ENCODE assay signal across 16 cellular contexts in the genomic region with DNA sequence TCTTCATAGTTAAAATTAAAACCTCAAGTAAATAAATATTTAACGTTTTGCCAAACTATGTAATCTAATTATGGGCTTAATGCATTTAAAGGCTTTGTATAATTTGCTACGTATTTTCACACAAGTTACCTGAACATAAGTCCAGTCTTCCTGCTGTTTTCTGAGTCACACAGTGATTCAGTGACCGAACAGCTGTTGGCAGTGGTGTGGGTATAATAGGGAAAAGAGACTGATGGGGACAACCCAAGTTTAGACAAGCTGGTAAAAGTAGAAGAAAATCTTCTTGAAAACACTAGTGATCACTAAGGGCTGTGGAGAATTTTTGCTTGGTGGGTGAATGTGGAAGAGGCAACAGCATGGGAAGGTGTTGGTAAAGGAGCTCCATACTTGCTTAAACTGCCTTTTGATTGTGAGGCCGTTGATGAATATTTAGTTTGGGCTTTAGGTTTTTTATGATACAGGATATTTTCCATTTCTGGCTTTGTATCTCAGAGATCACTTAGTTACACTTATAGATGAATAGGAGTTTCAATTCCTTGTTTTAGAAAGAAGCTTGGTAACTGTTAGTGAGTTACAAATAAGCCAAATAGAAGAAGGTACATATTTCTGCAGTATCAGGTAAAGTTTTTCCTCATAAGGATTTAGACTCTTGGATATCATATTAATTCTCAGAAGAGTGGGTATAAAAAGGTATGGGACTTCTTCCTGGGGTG. TPM values are rescaled to one million over a fixed set of nuclear protein-coding genes. Genes with fewer than 3 reads are reported as not detected.
A peak's percentile ranks its signal among the peaks of the same experiment; 100 is the strongest.
DNase-seq lines count a peak whose midpoint lies in the region; ATAC-seq and TF ChIP-seq lines count a peak whose summit lies in the region.
"Had no signal": no experiment of that assay in that cellular context is flagged by ENCODE, and none has a peak within 500 bp of the region (broad histone marks: within the 10 kb centered on the region; RNA-seq: fewer than 3 reads in every experiment).

No MANE protein-coding gene starts in this region.

- peak overlapping the region; percentile 67 for H2AFZ ChIP-seq in HCT116 (ENCODE audit: low read depth, low read length, poor library complexity, severe bottlenecking)

- POLR2A ChIA-PET in HCT116 (lab: Charles Lee) = no interaction called here

- H3K27me3 ChIP-seq in HCT116 (ENCODE audit: insufficient read depth, low read length) (no peaks in the 10 kb centered on the region), MG63 (no peaks in the 10 kb centered on the region)

- no peaks in the 10 kb centered on the region for H3K4me1 ChIP-seq in HCT116 (ENCODE audit: control insufficient read depth in 1 of 2, insufficient read depth in 2 of 2, low read length in 2 of 2)
- H3K4me1 ChIP-seq: HAP-1 had no signal

- H3K4me3 Mint-ChIP-seq in activated T-helper 17 cell treated with anti-CD3 and anti-CD28 coated beads, Interleukin-2, amount 50 U/mL, for 72 hours = no peak overlapping the region
- H3K4me3 Mint-ChIP-seq: activated CD4-positive, alpha-beta T cell treated with anti-CD3 and anti-CD28 coated beads, Interleukin-2, amount 10 ng/mL, durations not matched to agents 24 days and 14 days had no signal

- CTCF ChIA-PET in HCT116 (lab: Charles Lee) = no interaction called here

- H4K20me1 ChIP-seq in HCT116 (ENCODE audit: insufficient read depth) = no peaks in the 10 kb centered on the region

- H3K36me3 ChIP-seq in HCT116 (ENCODE audit: control insufficient read depth in 1 of 2, insufficient read depth in 2 of 2, low read length in 2 of 2) (no peaks in the 10 kb centered on the region), MG63 (no peaks in the 10 kb centered on the region)
- H3K36me3 ChIP-seq: HAP-1 had no signal

- no peaks in the 10 kb centered on the region for H3K36me3 Mint-ChIP-seq in activated T-helper 17 cell treated with anti-CD3 and anti-CD28 coated beads, Interleukin-2, amount 50 U/mL, for 72 hours (ENCODE audit: low read depth)

- no peak for TF ChIP-seq POLR2A in HCT116 (IDR thresholded peaks at IDR 0.05; ENCODE audit: borderline replicate concordance, extremely low read depth, insufficient read depth, insufficient read length)

- no peak for TF ChIP-seq RAD21 in HCT116 (IDR thresholded peaks at IDR 0.05; ENCODE audit: low read depth)

- DNase-seq in HCT116 (ENCODE audit: low read depth, low spot score) (no peak), MG63 (peak; percentile 31), glomerular visceral epithelial cell (ENCODE audit: extremely low spot score) (peak; percentile 23), AG20443 (ENCODE audit: low spot score) (no peak), HuH-7 (ENCODE audit: low spot score) (no peak), superior temporal gyrus (ENCODE audit: extremely low spot score) (no peak)
- DNase-seq: activated CD4-positive, alpha-beta T cell treated with anti-CD3 and anti-CD28 coated beads, Interleukin-2, amount 10 ng/mL, durations not matched to agents 24 days and 14 days; activated naive CD4-positive, alpha-beta T cell treated with Interleukin-2 at 50 U/mL for 16 hours; NCI-H2081 treated with DMSO at 0.1 percent for 48 hours; stimulated activated CD4-positive, alpha-beta T cell treated with anti-CD3 and anti-CD28 coated beads, Interleukin-4, amount 100 ng/mL, for 1 hour had no signal

- H3K9me3 ChIP-seq in HCT116 (ENCODE audit: control insufficient read depth in 1 of 2, insufficient read depth in 1 of 2, low read depth in 1 of 2, low read length in 2 of 2) (no peaks in the 10 kb centered on the region), MG63 (no peaks in the 10 kb centered on the region)
- H3K9me3 ChIP-seq: HAP-1 had no signal

- no peaks in the 10 kb centered on the region for H3K27me3 Mint-ChIP-seq in activated T-helper 17 cell treated with anti-CD3 and anti-CD28 coated beads, Interleukin-2, amount 50 U/mL, for 72 hours
- H3K27me3 Mint-ChIP-seq: activated CD4-positive, alpha-beta T cell treated with anti-CD3 and anti-CD28 coated beads, Interleukin-2, amount 10 ng/mL, durations not matched to agents 24 days and 14 days had no signal

- H3K9me2 ChIP-seq in HCT116 (ENCODE audit: insufficient read depth) = no peaks in the 10 kb centered on the region

- RAD21 ChIA-PET in HCT116 (lab: Charles Lee; ENCODE audit: low non-redundant PET in 1 of 2, low total read pairs in 2 of 2, uncharacterized antibody in 2 of 2, unreplicated experiment in 2 of 2) = no interaction called here

- H3K27ac ChIP-seq in HCT116 (ENCODE audit: low read depth, low read length) = no peak overlapping the region
- H3K27ac ChIP-seq: SK-N-MC had no signal

- peak overlapping the region; percentile 18 for H3K4me2 ChIP-seq in HCT116 (ENCODE audit: low read length)

- H3K27ac Mint-ChIP-seq in activated T-helper 17 cell treated with anti-CD3 and anti-CD28 coated beads, Interleukin-2, amount 50 U/mL, for 72 hours = no peak overlapping the region
- H3K27ac Mint-ChIP-seq: activated CD4-positive, alpha-beta T cell treated with anti-CD3 and anti-CD28 coated beads, Interleukin-2, amount 10 ng/mL, durations not matched to agents 24 days and 14 days had no signal

- intact Hi-C loops in HCT116 (cut with micrococcal nuclease) = no loop called here

- no peaks in the 10 kb centered on the region for H3K79me2 ChIP-seq in HCT116 (ENCODE audit: insufficient read depth, low read length)

- no peak overlapping the region for H3K9ac ChIP-seq in HCT116 (ENCODE audit: low read length)

- no TSS peak for BruUV-seq in HCT116 (replicated peaks; lab: Mats Ljungman, UMichigan)

- H3K4me3 ChIP-seq in HCT116 (replicated peaks in 1 of 2; ENCODE audit: low read depth in 1 of 2, low read length in 2 of 2) (no peak overlapping the region), MG63 (no peak overlapping the region)
- H3K4me3 ChIP-seq: HAP-1, SK-N-MC had no signal

- H3K4me1 Mint-ChIP-seq in activated T-helper 17 cell treated with anti-CD3 and anti-CD28 coated beads, Interleukin-2, amount 50 U/mL, for 72 hours = no peaks in the 10 kb centered on the region
- H3K4me1 Mint-ChIP-seq: activated CD4-positive, alpha-beta T cell treated with anti-CD3 and anti-CD28 coated beads, Interleukin-2, amount 10 ng/mL, durations not matched to agents 24 days and 14 days had no signal

- TF ChIP-seq CTCF in HCT116 (IDR thresholded peaks at IDR 0.05 in 2 of 3, conservative IDR thresholded peaks at IDR 0.05 in 1 of 3; ENCODE audit: borderline replicate concordance in 1 of 3, insufficient read depth in 1 of 3, low read depth in 2 of 3, low read length in 2 of 3) = no peak

- ATAC-seq in GM18861 (IDR thresholded peaks at IDR 0.05; ENCODE audit: unreplicated experiment) (peak; percentile 78), HCT116 (no peak)
- ATAC-seq in activated T-helper 17 cell treated with anti-CD3 and anti-CD28 coated beads, Interleukin-2, amount 50 U/mL, for 72 hours (replicated peaks) = no peak
- ATAC-seq: left lobe of liver had no signal

- H3K9me3 Mint-ChIP-seq in activated T-helper 17 cell treated with anti-CD3 and anti-CD28 coated beads, Interleukin-2, amount 50 U/mL, for 72 hours = no peaks in the 10 kb centered on the region
- H3K9me3 Mint-ChIP-seq: activated CD4-positive, alpha-beta T cell treated with anti-CD3 and anti-CD28 coated beads, Interleukin-2, amount 10 ng/mL, durations not matched to agents 24 days and 14 days had no signal

TF ChIP-seq in HCT116, 20 proteins besides CTCF, POLR2A, EP300 and RAD21:
- peak; percentile 36; the same call in 1 of the 2 replicates for TF ChIP-seq FOSL1 (IDR thresholded peaks at IDR 0.05; ENCODE audit: low read depth)
- 0 out of 2 replicates have a peak, but pooled peaks have one; percentile 16 for TF ChIP-seq JUND (IDR thresholded peaks at IDR 0.05)
- no peak for TF ChIP-seq SRF (IDR thresholded peaks at IDR 0.05; ENCODE audit: low read depth)

RNA-seq across cellular contexts. Expression of gene LRRK2, which starts 23.9 kb away (rescaled TPM):
- 0.20 TPM for total RNA-seq in HCT116 (2021; ENCODE audit: unreplicated experiment)
- polyA plus RNA-seq in HCT116 (2012) = 0.01 TPM in 1 of 2 replicates, not detected in the other
- 0.76 and 2.3 TPM in 2 replicates for total RNA-seq in MG63 (2014; rRNA removed; shearing (Covaris generic); ENCODE audit: low replicate concordance)
- under 1 TPM; 0.04 to 0.26 TPM for total RNA-seq in activated T-helper 17 cell treated with anti-CD3 and anti-CD28 coated beads, Interleukin-2, amount 50 U/mL, for 72 hours
- total RNA-seq: activated CD4-positive, alpha-beta T cell treated with anti-CD3 and anti-CD28 coated beads, Interleukin-2, amount 10 ng/mL, durations not matched to agents 24 days and 14 days; osteocyte had no signal

Comparison
In these comparisons a context has a peak if more than half of its experiments do, and no peak if none do; other contexts are left out.
1. DNase-seq: peak in MG63 (single experiment) and glomerular visceral epithelial cell (single experiment); none in HCT116 (single experiment), AG20443 (single experiment), HuH-7 (single experiment) and superior temporal gyrus (single experiment).